ENCODE assay signal across 21 cellular contexts in genomic region chr2:152729844-152730243, GRCh38.
DNase-seq lines count a peak whose midpoint lies in the region; ATAC-seq and TF ChIP-seq lines count a peak whose summit lies in the region.
"Had no signal": no experiment of that assay in that cellular context is flagged by ENCODE, and none has a peak within 500 bp of the region (broad histone marks: within the 10 kb centered on the region; RNA-seq: fewer than 3 reads in every experiment).

No MANE protein-coding gene starts in this region.

- peak; percentile 20 for ATAC-seq in GM19468 (IDR thresholded peaks at IDR 0.05; ENCODE audit: extremely low read depth, unreplicated experiment)
- ATAC-seq in memory B cell (ENCODE audit: low read depth), result peak; percentile 47
- ATAC-seq in GM18907 (IDR thresholded peaks at IDR 0.05; ENCODE audit: unreplicated experiment), result no peak
- no peak for ATAC-seq in HG03025 (IDR thresholded peaks at IDR 0.05; ENCODE audit: low FRiP score, unreplicated experiment)

- no peaks in the 10 kb centered on the region for H3F3A ChIP-seq in OCI-LY1 (ENCODE audit: insufficient read depth, low read length)

- no peaks in the 10 kb centered on the region for H3K27me3 Mint-ChIP-seq in memory B cell
- H3K27me3 Mint-ChIP-seq: activated naive CD8-positive, alpha-beta T cell treated with anti-CD3 and anti-CD28 coated beads for 36 hours; B cell; brain had no signal

- no peak overlapping the region for H3K4me3 Mint-ChIP-seq in memory B cell
- H3K4me3 Mint-ChIP-seq: activated naive CD8-positive, alpha-beta T cell treated with anti-CD3 and anti-CD28 coated beads for 36 hours; B cell; brain; nephron had no signal

- H2AFZ ChIP-seq in OCI-LY1 (ENCODE audit: low read length), result no peak overlapping the region

- peaks cover 25% of the 10 kb centered on the region for H3K79me2 ChIP-seq in OCI-LY1 (ENCODE audit: insufficient read depth, low read length)

- no peaks in the 10 kb centered on the region for H4K20me1 ChIP-seq in OCI-LY1 (ENCODE audit: insufficient read depth, low read length)

- H3K9me2 ChIP-seq in OCI-LY1 (ENCODE audit: low read depth, low read length), result no peaks in the 10 kb centered on the region

- H3K27ac ChIP-seq in OCI-LY1 (ENCODE audit: low read depth, low read length, poor library complexity, severe bottlenecking), result peak overlapping the region; percentile 19
- H3K27ac ChIP-seq: thyroid gland had no signal

- H3K4me3 ChIP-seq in GM12865 (ENCODE audit: low read depth, low read length) (no peak overlapping the region), OCI-LY1 (ENCODE audit: low read depth, low read length, poor library complexity, severe bottlenecking) (no peak overlapping the region), foreskin fibroblast (ENCODE audit: low read depth in 1 of 2, low read length in 2 of 2) (no peak overlapping the region)
- H3K4me3 ChIP-seq: thyroid gland had no signal

- H3K36me3 Mint-ChIP-seq in memory B cell, result peaks cover 3% of the 10 kb centered on the region

- H3K27ac Mint-ChIP-seq in memory B cell, result no peak overlapping the region
- H3K27ac Mint-ChIP-seq: activated naive CD8-positive, alpha-beta T cell treated with anti-CD3 and anti-CD28 coated beads for 36 hours; B cell; brain; nephron had no signal

- H3K36me3 ChIP-seq in OCI-LY1 (ENCODE audit: insufficient read depth, low read length), result peaks cover 42% of the 10 kb centered on the region
- H3K36me3 ChIP-seq: thyroid gland had no signal

- H3K27me3 ChIP-seq in OCI-LY1 (ENCODE audit: insufficient read depth, low read length), result no peaks in the 10 kb centered on the region
- H3K27me3 ChIP-seq: thyroid gland had no signal

- no peak overlapping the region for H3K4me2 ChIP-seq in OCI-LY1 (ENCODE audit: low read length)

- no peak overlapping the region for H3K9ac ChIP-seq in OCI-LY1 (ENCODE audit: low read length)

- no peak for TF ChIP-seq CTCF in GM12865 (IDR thresholded peaks at IDR 0.05; ENCODE audit: insufficient read depth, low read depth, low read length, missing control alignments)
- no peak for TF ChIP-seq CTCF in OCI-LY1 (IDR thresholded peaks at IDR 0.05; ENCODE audit: low read length)
- no peak for TF ChIP-seq CTCF in foreskin fibroblast (IDR thresholded peaks at IDR 0.05; ENCODE audit: low read depth, low read length)

- H3K9me3 Mint-ChIP-seq in memory B cell, result no peaks in the 10 kb centered on the region
- H3K9me3 Mint-ChIP-seq: activated naive CD8-positive, alpha-beta T cell treated with anti-CD3 and anti-CD28 coated beads for 36 hours; brain; nephron had no signal

- peaks cover 24% of the 10 kb centered on the region for H3K4me1 ChIP-seq in OCI-LY1 (ENCODE audit: insufficient read depth, low read length, severe bottlenecking)
- H3K4me1 ChIP-seq: thyroid gland had no signal

- H3K9me3 ChIP-seq in OCI-LY1 (ENCODE audit: low read length), result no peaks in the 10 kb centered on the region
- H3K9me3 ChIP-seq: thyroid gland had no signal

- peaks cover 13% of the 10 kb centered on the region for H3K4me1 Mint-ChIP-seq in memory B cell
- H3K4me1 Mint-ChIP-seq: brain had no signal

- DNase-seq in GM12865 (ENCODE audit: low read depth) (peak; percentile 5), memory B cell (ENCODE audit: low spot score in 2 of 2) (no peak), NCI-H510A treated with DMSO at 0.1 percent for 48 hours (lab: John Stamatoyannopoulos, UW) (no peak), foreskin fibroblast (no peak)
- DNase-seq: activated T-cell treated with anti-CD3 and anti-CD28 coated beads, Interleukin-2, amount 50 U/mL, for 48 hours; DMS 273 treated with DMSO at 0.1 percent for 48 hours; hypothalamus; kidney; NCI-H1436; NCI-H2171; NCI-H774; RPMI8226; thyroid gland had no signal

Comparison
In these comparisons a context has a peak if more than half of its experiments do, and no peak if none do; other contexts are left out.
1. ATAC-seq: peak in GM19468 (single experiment) and memory B cell (single experiment); none in GM18907 (single experiment) and HG03025 (single experiment).